23 cellular contexts compared by ENCODE assay signal in the genomic region with DNA sequence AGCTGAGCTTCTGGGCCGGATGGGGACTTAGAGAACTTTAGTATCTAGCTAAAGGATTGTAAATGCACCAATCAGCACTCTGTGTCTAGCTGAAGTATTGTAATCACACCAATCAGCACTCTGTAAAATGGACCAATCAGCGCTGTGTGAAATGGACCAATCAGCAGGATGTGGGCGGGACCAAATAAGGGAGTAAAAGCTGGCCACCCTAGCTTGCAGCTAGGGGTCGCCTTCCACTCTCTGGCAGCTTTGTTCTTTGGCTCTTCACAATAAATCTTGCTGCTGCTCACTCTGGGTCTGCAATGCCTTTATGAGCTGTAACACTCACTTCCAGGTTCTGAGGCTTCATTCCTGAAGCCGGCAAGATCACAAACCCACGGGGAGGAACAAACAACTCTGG.
DNase-seq lines count a peak whose midpoint lies in the region; ATAC-seq and TF ChIP-seq lines count a peak whose summit lies in the region.
"Had no signal": no experiment of that assay in that cellular context is flagged by ENCODE, and none has a peak within 500 bp of the region (broad histone marks: within the 10 kb centered on the region; RNA-seq: fewer than 3 reads in every experiment).

No MANE protein-coding gene starts in this region.

- no peak overlapping the region for H2AFZ ChIP-seq in GM23338
- no peak overlapping the region for H2AFZ ChIP-seq in PC-9
- H2AFZ ChIP-seq in OCI-LY7 (ENCODE audit: low read length) = no peak overlapping the region

- H3K4me3 ChIP-seq in GM23338 (no peak overlapping the region), PC-9 (no peak overlapping the region), sigmoid colon (no peak overlapping the region), OCI-LY7 (ENCODE audit: low read depth, low read length, poor library complexity, severe bottlenecking) (no peak overlapping the region)
- H3K4me3 ChIP-seq: HAP-1, Peyer's patch, SJCRH30 had no signal

- no peaks in the 10 kb centered on the region for H3F3A ChIP-seq in GM23338 (replicated peaks; ENCODE audit: low read depth)
- H3F3A ChIP-seq in PC-9 (ENCODE audit: insufficient read depth, low read depth) = no peaks in the 10 kb centered on the region

- H3K27me3 ChIP-seq in GM23338 (ENCODE audit: insufficient read depth) (no peaks in the 10 kb centered on the region), PC-9 (ENCODE audit: insufficient read depth, low read depth) (no peaks in the 10 kb centered on the region), sigmoid colon (no peaks in the 10 kb centered on the region)
- H3K27me3 ChIP-seq: Peyer's patch, SJCRH30 had no signal

- H3K9me3 Mint-ChIP-seq in GM23338 = peaks cover 6% of the 10 kb centered on the region

- DNase-seq in DMS53 (lab: John Stamatoyannopoulos, UW) (peak; percentile 39), DMS53 treated with DMSO at 0.1 percent for 48 hours (lab: John Stamatoyannopoulos, UW; ENCODE audit: unreplicated experiment) (no peak), GM23338 (ENCODE audit: low spot score) (peak; percentile 23), PC-9 (no peak), erythroblast (lab: John Stamatoyannopoulos, UW) (peak; percentile 3 to 23), sigmoid colon (no peak), OCI-LY7 (ENCODE audit: low spot score) (no peak), kidney tubule cell (ENCODE audit: low spot score) (no peak)
- DNase-seq: 8988T; AML-193; MV-4-11; NCI-H1417; NCI-H1694 treated with DMSO at 0.1 percent for 48 hours; NCI-H2081 treated with DMSO at 0.1 percent for 48 hours; NCI-H446; NCI-H526 treated with DMSO at 0.1 percent for 48 hours; NK-92 treated with Interleukin-12 subunit alpha and Interleukin-12 subunit beta, amount 100 ng/mL, for 24 hours; Peyer's patch; T-cell had no signal

- POLR2A ChIA-PET in PC-9 (lab: Charles Lee; ENCODE audit: unreplicated experiment) (no interaction called here), OCI-LY7 (lab: Charles Lee) (interaction anchor here (0.6 kb wide), 1 partner anchor 13 kb away, joined by 3 read pairs; no protein-coding TSS in a partner anchor)

- H3K4me1 ChIP-seq in GM23338 (ENCODE audit: insufficient read depth) (no peaks in the 10 kb centered on the region), PC-9 (replicated peaks; ENCODE audit: insufficient read depth) (no peaks in the 10 kb centered on the region), sigmoid colon (no peaks in the 10 kb centered on the region), OCI-LY7 (ENCODE audit: insufficient read depth, low read length, poor library complexity, severe bottlenecking) (no peaks in the 10 kb centered on the region)
- H3K4me1 ChIP-seq: HAP-1, Peyer's patch, SJCRH30 had no signal

- H3K4me3 Mint-ChIP-seq in GM23338 = no peak overlapping the region
- H3K4me3 Mint-ChIP-seq: CD14-positive monocyte, T-cell had no signal

- peak; percentile 41 to 65 for TF ChIP-seq CTCF in GM23338 (conservative IDR thresholded peaks at IDR 0.05; ENCODE audit: low read depth in 2 of 2)
- peak; percentile 23; the same call in 1 of the 2 replicates for TF ChIP-seq CTCF in PC-9 (conservative IDR thresholded peaks at IDR 0.05)
- TF ChIP-seq CTCF in sigmoid colon (IDR thresholded peaks at IDR 0.05) = no peak
- no peak for TF ChIP-seq CTCF in OCI-LY7 (conservative IDR thresholded peaks at IDR 0.05; ENCODE audit: low read length)

- WGBS in sigmoid colon, 2 donors = 91 to 92% methylated on average over 6 of the region's 6 CpGs

- H3K36me3 Mint-ChIP-seq in GM23338 (ENCODE audit: low read depth) = peaks cover 10% of the 10 kb centered on the region
- H3K36me3 Mint-ChIP-seq: CD14-positive monocyte, T-cell had no signal

- no peaks in the 10 kb centered on the region for H3K4me1 Mint-ChIP-seq in GM23338
- H3K4me1 Mint-ChIP-seq: CD14-positive monocyte, T-cell had no signal

- no peak for ATAC-seq in GM23338
- ATAC-seq: T-cell had no signal

- intact Hi-C loops in PC-9 (cut with micrococcal nuclease; ENCODE audit: unreplicated experiment) = loop anchor here (10.0 kb wide), 1 partner anchor 1287 kb away; no protein-coding TSS in a partner anchor
- intact Hi-C loops in sigmoid colon (cut with DNase I) = no loop called here
- intact Hi-C loops in OCI-LY7 (cut with micrococcal nuclease; ENCODE audit: unreplicated experiment) = no loop called here

- H3K27ac ChIP-seq in GM23338 (ENCODE audit: low read depth) (no peak overlapping the region), PC-9 (no peak overlapping the region), sigmoid colon (no peak overlapping the region), OCI-LY7 (ENCODE audit: low read depth, low read length, poor library complexity, severe bottlenecking) (no peak overlapping the region)
- H3K27ac ChIP-seq: HL-60, Peyer's patch, SJCRH30 had no signal

- no peak for TF ChIP-seq POLR2A in erythroblast (IDR thresholded peaks at IDR 0.05; ENCODE audit: low read length)
- TF ChIP-seq POLR2A in sigmoid colon (IDR thresholded peaks at IDR 0.05) = no peak

- no peaks in the 10 kb centered on the region for H3K27me3 Mint-ChIP-seq in GM23338 (ENCODE audit: insufficient read depth, low read depth, poor library complexity)
- H3K27me3 Mint-ChIP-seq: T-cell had no signal

- H3K79me2 ChIP-seq in GM23338 (replicated peaks; ENCODE audit: insufficient read depth) (no peaks in the 10 kb centered on the region), PC-9 (ENCODE audit: low read depth) (no peaks in the 10 kb centered on the region), OCI-LY7 (ENCODE audit: insufficient read depth, low read depth, low read length) (no peaks in the 10 kb centered on the region)

- H4K20me1 ChIP-seq in GM23338 (replicated peaks; ENCODE audit: insufficient read depth) = no peaks in the 10 kb centered on the region
- H4K20me1 ChIP-seq in PC-9 (ENCODE audit: insufficient read depth) = no peaks in the 10 kb centered on the region
- H4K20me1 ChIP-seq in OCI-LY7 (ENCODE audit: insufficient read depth, low read length) = no peaks in the 10 kb centered on the region

- H3K36me3 ChIP-seq in GM23338 (ENCODE audit: insufficient read depth) = no peaks in the 10 kb centered on the region
- no peaks in the 10 kb centered on the region for H3K36me3 ChIP-seq in PC-9 (ENCODE audit: low read depth)
- H3K36me3 ChIP-seq in sigmoid colon = no peaks in the 10 kb centered on the region
- no peaks in the 10 kb centered on the region for H3K36me3 ChIP-seq in OCI-LY7 (ENCODE audit: insufficient read depth, low read length)
- H3K36me3 ChIP-seq: HAP-1, Peyer's patch, SJCRH30 had no signal

- no peak for TF ChIP-seq EP300 in sigmoid colon (IDR thresholded peaks at IDR 0.05)

- no TSS peak for BruUV-seq in PC-9 (replicated peaks; lab: Mats Ljungman, UMichigan)
- BruUV-seq in OCI-LY7 (replicated peaks; lab: Mats Ljungman, UMichigan) = no TSS peak

- no peak overlapping the region for H3K27ac Mint-ChIP-seq in GM23338
- H3K27ac Mint-ChIP-seq: CD14-positive monocyte, T-cell had no signal

- no peak overlapping the region for H3K4me2 ChIP-seq in GM23338
- no peak overlapping the region for H3K4me2 ChIP-seq in PC-9
- H3K4me2 ChIP-seq in OCI-LY7 (ENCODE audit: low read length) = no peak overlapping the region

- H3K9me2 ChIP-seq in GM23338 (ENCODE audit: insufficient read depth) (no peaks in the 10 kb centered on the region), PC-9 (ENCODE audit: insufficient read depth) (no peaks in the 10 kb centered on the region), OCI-LY7 (ENCODE audit: insufficient read depth, low read length) (no peaks in the 10 kb centered on the region; the same call in 1 of the 2 replicates)

- CTCF ChIA-PET in PC-9 (lab: Charles Lee) (no interaction called here), OCI-LY7 (lab: Charles Lee; ENCODE audit: unreplicated experiment) (no interaction called here)

- H3K9me3 ChIP-seq in PC-9 (ENCODE audit: insufficient read depth, low read depth) = peaks cover under 1% of the 10 kb centered on the region; the same call in 1 of the 2 replicates
- H3K9me3 ChIP-seq in sigmoid colon = no peaks in the 10 kb centered on the region
- H3K9me3 ChIP-seq in OCI-LY7 (ENCODE audit: low read length) = no peaks in the 10 kb centered on the region
- H3K9me3 ChIP-seq: HAP-1, Peyer's patch, SJCRH30 had no signal

TF ChIP-seq in GM23338, 12 proteins besides CTCF, POLR2A, EP300 and RAD21:
- TF ChIP-seq ZNF114 (CRISPR knock-in tag; IDR thresholded peaks at IDR 0.05) = no peak
- no peak for TF ChIP-seq CREB1 (CRISPR knock-in tag; IDR thresholded peaks at IDR 0.05; ENCODE audit: low read depth)
- no peak for TF ChIP-seq EZH2phosphoT487 (IDR thresholded peaks at IDR 0.05; ENCODE audit: unreplicated experiment)
- TF ChIP-seq ZNF331 (CRISPR knock-in tag; IDR thresholded peaks at IDR 0.05; ENCODE audit: low read depth) = no peak
- TF ChIP-seq POLR2AphosphoS5 (IDR thresholded peaks at IDR 0.05; ENCODE audit: low read depth) = no peak
- no peak for TF ChIP-seq STAT1 (IDR thresholded peaks at IDR 0.05; ENCODE audit: unreplicated experiment)
- no peak for TF ChIP-seq EZH2 (IDR thresholded peaks at IDR 0.05; ENCODE audit: low read depth, unreplicated experiment)

Comparison
In these comparisons a context has a peak if more than half of its experiments do, and no peak if none do; other contexts are left out.
1. DNase-seq: peak in DMS53 (single experiment), GM23338 (single experiment) and erythroblast (2 of 2); none in DMS53 treated with DMSO at 0.1 percent for 48 hours (single experiment), PC-9 (0 of 2), sigmoid colon (single experiment), OCI-LY7 (single experiment) and kidney tubule cell (single experiment).
2. CTCF ChIP-seq: peak in GM23338 (2 of 2) and PC-9 (single experiment); none in sigmoid colon (0 of 4) and OCI-LY7 (single experiment).